ENCODE assay signal across 32 cellular contexts in the genomic region with DNA sequence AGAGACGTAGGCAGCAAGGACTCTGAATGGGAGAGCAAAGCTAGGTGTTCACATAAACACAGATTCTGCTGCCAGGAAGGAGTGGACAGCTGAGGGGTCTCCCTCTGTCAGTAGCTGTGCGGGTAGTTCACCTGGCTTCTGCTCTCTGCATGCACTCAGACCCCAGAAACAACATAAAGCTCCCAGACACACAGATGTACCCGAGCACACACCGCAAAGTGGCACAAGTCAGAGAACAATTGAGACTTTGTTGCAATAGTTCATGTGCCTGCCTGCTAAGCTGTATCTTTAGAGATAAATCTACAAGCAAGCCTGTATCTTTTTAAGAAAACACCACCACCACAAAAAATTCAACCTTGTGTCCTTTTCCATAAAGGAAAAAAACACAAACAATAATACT.
"Had no signal": no experiment of that assay in that cellular context is flagged by ENCODE, and none has a peak within 500 bp of the region (broad histone marks: within the 10 kb centered on the region; RNA-seq: fewer than 3 reads in every experiment).

No MANE protein-coding gene starts in this region.

- H3K27me3 Mint-ChIP-seq: activated CD4-positive, alpha-beta T cell treated with anti-CD3 and anti-CD28 coated beads for 36 hours; activated CD4-positive, alpha-beta T cell treated with anti-CD3 and anti-CD28 coated beads, Interleukin-2, amount 10 ng/mL, durations not matched to agents 24 days and 14 days; activated CD8-positive, alpha-beta T cell treated with anti-CD3 and anti-CD28 coated beads for 36 hours; activated naive CD4-positive, alpha-beta T cell treated with anti-CD3 and anti-CD28 coated beads, Interleukin-2, amount 50 U/mL, for 24 hours; activated naive CD8-positive, alpha-beta T cell treated with anti-CD3 and anti-CD28 coated beads for 36 hours; activated naive CD8-positive, alpha-beta T cell treated with anti-CD3 and anti-CD28 coated beads, Interleukin-2, amount 50 U/mL, for 24 hours; effector memory CD8-positive, alpha-beta T cell had no signal

- H3K9me3 Mint-ChIP-seq: activated CD4-positive, alpha-beta T cell treated with anti-CD3 and anti-CD28 coated beads, Interleukin-2, amount 10 ng/mL, durations not matched to agents 24 days and 14 days had no signal

- DNase-seq: activated CD4-positive, alpha-beta T cell treated with anti-CD3 and anti-CD28 coated beads for 36 hours; activated CD4-positive, alpha-beta T cell treated with anti-CD3 and anti-CD28 coated beads, Interleukin-2, amount 10 ng/mL, durations not matched to agents 24 days and 14 days; activated CD4-positive, CD25-positive, alpha-beta regulatory T cell; activated CD4-positive, CD25-positive, alpha-beta regulatory T cell treated with anti-CD3 and anti-CD28 coated beads, Interleukin-2, amount 50 U/mL, for 72 hours; activated CD8-positive, alpha-beta memory T cell treated with anti-CD3 and anti-CD28 coated beads for 24 hours; activated CD8-positive, alpha-beta T cell treated with anti-CD3 and anti-CD28 coated beads for 36 hours; activated effector memory CD4-positive, alpha-beta T cell treated with anti-CD3 and anti-CD28 coated beads, Interleukin-2, amount 50 U/mL, for 16 hours; activated naive CD4-positive, alpha-beta T cell treated with anti-CD3 and anti-CD28 coated beads for 36 hours; activated naive CD8-positive, alpha-beta T cell treated with anti-CD3 and anti-CD28 coated beads for 36 hours; activated naive CD8-positive, alpha-beta T cell treated with anti-CD3 and anti-CD28 coated beads, Interleukin-2, amount 50 U/mL, for 24 hours; activated T-cell treated with anti-CD3 and anti-CD28 coated beads, Interleukin-2, amount 50 U/mL, for 4 hours; adrenal gland; amygdala; aorta; body of pancreas; caudate nucleus; cortex of kidney; dermis blood vessel endothelial cell; effector CD4-positive, alpha-beta T cell; effector memory CD8-positive, alpha-beta T cell; foreskin fibroblast; gastrocnemius medialis; glutamatergic neuron; heart left ventricle; T-helper 2 cell had no signal

- H3K27ac Mint-ChIP-seq: activated CD4-positive, alpha-beta T cell treated with anti-CD3 and anti-CD28 coated beads for 36 hours; activated CD4-positive, alpha-beta T cell treated with anti-CD3 and anti-CD28 coated beads, Interleukin-2, amount 10 ng/mL, durations not matched to agents 24 days and 14 days; activated CD8-positive, alpha-beta T cell treated with anti-CD3 and anti-CD28 coated beads for 36 hours; activated naive CD4-positive, alpha-beta T cell treated with anti-CD3 and anti-CD28 coated beads for 36 hours; activated naive CD4-positive, alpha-beta T cell treated with anti-CD3 and anti-CD28 coated beads, Interleukin-2, amount 50 U/mL, for 24 hours; activated naive CD8-positive, alpha-beta T cell treated with anti-CD3 and anti-CD28 coated beads for 36 hours; activated naive CD8-positive, alpha-beta T cell treated with anti-CD3 and anti-CD28 coated beads, Interleukin-2, amount 50 U/mL, for 24 hours; activated T-helper 1 cell treated with anti-CD3 and anti-CD28 coated beads, Interleukin-12 subunit alpha, Interleukin-12 subunit beta, Interleukin-2, Interleukin-4 antibody, amounts not matched to agents 30 ng/mL and 10 ng/mL and 1 ng/mL, durations not matched to agents 14 hours and 24 hours and 36 hours; activated T-helper 2 cell treated with anti-CD3 and anti-CD28 coated beads, Interferon-gamma antibody, Interleukin-2, Interleukin-4, amounts not matched to agents 10 μg/mL and 5 μg/mL and 100 μg/mL, durations not matched to agents 14 hours and 24 hours and 36 hours; effector memory CD8-positive, alpha-beta T cell had no signal

- H3K4me3 ChIP-seq: adrenal gland, body of pancreas, gastrocnemius medialis, heart left ventricle had no signal

- FAIRE-seq: colon, endometrium, endothelial cell of umbilical vein had no signal

- H3K27ac ChIP-seq: adrenal gland, body of pancreas, gastrocnemius medialis, heart left ventricle had no signal

- H3K4me3 Mint-ChIP-seq: activated CD4-positive, alpha-beta T cell treated with anti-CD3 and anti-CD28 coated beads for 36 hours; activated CD4-positive, alpha-beta T cell treated with anti-CD3 and anti-CD28 coated beads, Interleukin-2, amount 10 ng/mL, durations not matched to agents 24 days and 14 days; activated CD8-positive, alpha-beta T cell treated with anti-CD3 and anti-CD28 coated beads for 36 hours; activated naive CD4-positive, alpha-beta T cell treated with anti-CD3 and anti-CD28 coated beads for 36 hours; activated naive CD4-positive, alpha-beta T cell treated with anti-CD3 and anti-CD28 coated beads, Interleukin-2, amount 50 U/mL, for 24 hours; activated naive CD8-positive, alpha-beta T cell treated with anti-CD3 and anti-CD28 coated beads for 36 hours; activated naive CD8-positive, alpha-beta T cell treated with anti-CD3 and anti-CD28 coated beads, Interleukin-2, amount 50 U/mL, for 24 hours; activated T-cell treated with anti-CD3 and anti-CD28 coated beads, Interleukin-2, amount 50 U/mL, for 4 hours; activated T-helper 1 cell treated with anti-CD3 and anti-CD28 coated beads, Interleukin-12 subunit alpha, Interleukin-12 subunit beta, Interleukin-2, Interleukin-4 antibody, amounts not matched to agents 30 ng/mL and 10 ng/mL and 1 ng/mL, durations not matched to agents 14 hours and 24 hours and 36 hours; effector memory CD8-positive, alpha-beta T cell had no signal

- H3K4me1 ChIP-seq: adrenal gland, body of pancreas, gastrocnemius medialis, heart left ventricle had no signal

- H3K27me3 ChIP-seq: adrenal gland, body of pancreas, gastrocnemius medialis, heart left ventricle had no signal

- H3K36me3 ChIP-seq: adrenal gland, gastrocnemius medialis, heart left ventricle had no signal

- ATAC-seq: activated CD4-positive, alpha-beta T cell treated with anti-CD3 and anti-CD28 coated beads for 36 hours; activated CD8-positive, alpha-beta T cell treated with anti-CD3 and anti-CD28 coated beads for 36 hours; activated naive CD8-positive, alpha-beta T cell treated with anti-CD3 and anti-CD28 coated beads, Interleukin-2, amount 50 U/mL, for 24 hours; activated T-cell treated with anti-CD3 and anti-CD28 coated beads, Interleukin-2, amount 50 U/mL, for 4 hours; body of pancreas; effector memory CD8-positive, alpha-beta T cell; esophagus mucosa; gastrocnemius medialis; heart left ventricle had no signal

- H3K36me3 Mint-ChIP-seq: activated naive CD4-positive, alpha-beta T cell treated with anti-CD3 and anti-CD28 coated beads, Interleukin-2, amount 50 U/mL, for 24 hours; activated naive CD8-positive, alpha-beta T cell treated with anti-CD3 and anti-CD28 coated beads for 36 hours had no signal

- H3K4me1 Mint-ChIP-seq: activated CD4-positive, alpha-beta T cell treated with anti-CD3 and anti-CD28 coated beads for 36 hours; activated CD4-positive, alpha-beta T cell treated with anti-CD3 and anti-CD28 coated beads, Interleukin-2, amount 10 ng/mL, durations not matched to agents 24 days and 14 days; activated naive CD4-positive, alpha-beta T cell treated with anti-CD3 and anti-CD28 coated beads, Interleukin-2, amount 50 U/mL, for 24 hours; activated naive CD8-positive, alpha-beta T cell treated with anti-CD3 and anti-CD28 coated beads for 36 hours; activated naive CD8-positive, alpha-beta T cell treated with anti-CD3 and anti-CD28 coated beads, Interleukin-2, amount 50 U/mL, for 24 hours had no signal

- H3K9me3 ChIP-seq: adrenal gland, body of pancreas, heart left ventricle had no signal
